13 cellular contexts compared by ENCODE assay signal in genomic region chr5:180895330-180895729, GRCh38. TPM values are rescaled to one million over a fixed set of nuclear protein-coding genes. Genes with fewer than 3 reads are reported as not detected.
"Had no signal": no experiment of that assay in that cellular context is flagged by ENCODE, and none has a peak within 500 bp of the region (broad histone marks: within the 10 kb centered on the region; RNA-seq: fewer than 3 reads in every experiment).

No MANE protein-coding gene starts in this region.

RNA-seq across cellular contexts. Expression of gene BTNL8, which starts 3.6 kb away (rescaled TPM):
- total RNA-seq: naive thymus-derived CD8-positive, alpha-beta T cell; natural killer cell treated with Interleukin-12 subunit alpha and Interleukin-12 subunit beta and Interleukin-15 and Interleukin-18, amount 100 ng/mL, for 72 hours; neural crest cell; occipital lobe; osteoblast; osteocyte; posterior vena cava; progenitor cell of endocrine pancreas; pulmonary artery endothelial cell; renal cortical epithelial cell; skeletal muscle tissue; smooth muscle cell had no signal
- polyA plus RNA-seq: naive thymus-derived CD8-positive, alpha-beta T cell; neural cell; smooth muscle cell had no signal
